In genomic region chr7:112063974-112064373, GRCh38 we compare ENCODE assay signal across 8 cellular contexts.
"Had no signal": no experiment of that assay in that cellular context is flagged by ENCODE, and none has a peak within 500 bp of the region (broad histone marks: within the 10 kb centered on the region; RNA-seq: fewer than 3 reads in every experiment).

No MANE protein-coding gene starts in this region.

- H3K27ac ChIP-seq: GM23248 had no signal

- H3K4me3 ChIP-seq: GM23248, HAP-1, K562 had no signal

- H3K9me3 ChIP-seq: HAP-1 had no signal

- ATAC-seq: HCT116, K562 had no signal

- H3K9ac ChIP-seq: GM23248 had no signal

- H2AFZ ChIP-seq: GM23248 had no signal

- DNase-seq: GM23248, GOT3, H7, HFFc6, IMR-90 had no signal

- H3K36me3 ChIP-seq: HAP-1 had no signal
